ENCODE assay signal across 10 cellular contexts in genomic region chr1:236535656-236536293, GRCh38. TPM values are rescaled to one million over a fixed set of nuclear protein-coding genes. Genes with fewer than 3 reads are reported as not detected.
DNase-seq lines count a peak whose midpoint lies in the region; ATAC-seq and TF ChIP-seq lines count a peak whose summit lies in the region.
"Had no signal": no experiment of that assay in that cellular context is flagged by ENCODE, and none has a peak within 500 bp of the region (broad histone marks: within the 10 kb centered on the region; RNA-seq: fewer than 3 reads in every experiment).

No MANE protein-coding gene starts in this region.

- no peak overlapping the region for H2AFZ ChIP-seq in hepatocyte

- no peaks in the 10 kb centered on the region for H3K9me3 ChIP-seq in hepatocyte (ENCODE audit: low read depth)

- peaks cover 7% of the 10 kb centered on the region for H3K79me2 ChIP-seq in hepatocyte

- no peak overlapping the region for H3K4me2 ChIP-seq in hepatocyte

- no peaks in the 10 kb centered on the region for H4K20me1 ChIP-seq in hepatocyte (ENCODE audit: insufficient read depth, poor library complexity, severe bottlenecking)

- H3K27ac ChIP-seq in hepatocyte, result no peak overlapping the region
- H3K27ac ChIP-seq: epithelial cell of prostate had no signal

- no peaks in the 10 kb centered on the region for H3K9me2 ChIP-seq in hepatocyte (replicated peaks; ENCODE audit: insufficient read depth)

- H3K4me1 ChIP-seq in hepatocyte (ENCODE audit: insufficient read depth), result no peaks in the 10 kb centered on the region

- no peaks in the 10 kb centered on the region for H3K27me3 ChIP-seq in hepatocyte

- no peak for TF ChIP-seq CTCF in hepatocyte (IDR thresholded peaks at IDR 0.05; ENCODE audit: poor library complexity)

- no peak for ATAC-seq in HG02840 (IDR thresholded peaks at IDR 0.05; ENCODE audit: low FRiP score, unreplicated experiment)

- H3K4me3 ChIP-seq in hepatocyte, result no peak overlapping the region

- WGBS in hepatocyte (ENCODE audit: low lambda C conversion rate, missing lambda C conversion rate), result 66% methylated on average over 9 of the region's 9 CpGs

- no peaks in the 10 kb centered on the region for H3K36me3 ChIP-seq in hepatocyte (replicated peaks; ENCODE audit: insufficient read depth, low read depth)

- DNase-seq in COR-L47 (lab: John Stamatoyannopoulos, UW) (peak; percentile 89), NCI-H1105 treated with DMSO at 0.1 percent for 48 hours (lab: John Stamatoyannopoulos, UW) (peak; percentile 85), NOMO-1 treated with dmso at 0.1 percent for 144 hours (lab: John Stamatoyannopoulos, UW; ENCODE audit: unreplicated experiment) (peak; percentile 54), hepatocyte (ENCODE audit: low spot score) (peak; percentile 15), DMS153 (lab: John Stamatoyannopoulos, UW) (no peak), RPMI8226 (no peak), GDM1 (lab: John Stamatoyannopoulos, UW) (no peak)
- DNase-seq: NCI-H226 had no signal

RNA-seq across cellular contexts. Expression of gene LGALS8, which starts 12.0 kb away (rescaled TPM):
- total RNA-seq in hepatocyte, result 43.9 and 46.6 TPM in 2 replicates
- polyA plus RNA-seq in hepatocyte, result 33.5 TPM in 2 replicates

Comparison
In these comparisons a context has a peak if more than half of its experiments do, and no peak if none do; other contexts are left out.
1. DNase-seq: peak in COR-L47 (single experiment), NCI-H1105 treated with DMSO at 0.1 percent for 48 hours (single experiment), NOMO-1 treated with dmso at 0.1 percent for 144 hours (single experiment) and hepatocyte (single experiment); none in DMS153 (single experiment), RPMI8226 (single experiment) and GDM1 (single experiment).